Comparison of ENCODE assay signal across 8 cellular contexts in the genomic region with DNA sequence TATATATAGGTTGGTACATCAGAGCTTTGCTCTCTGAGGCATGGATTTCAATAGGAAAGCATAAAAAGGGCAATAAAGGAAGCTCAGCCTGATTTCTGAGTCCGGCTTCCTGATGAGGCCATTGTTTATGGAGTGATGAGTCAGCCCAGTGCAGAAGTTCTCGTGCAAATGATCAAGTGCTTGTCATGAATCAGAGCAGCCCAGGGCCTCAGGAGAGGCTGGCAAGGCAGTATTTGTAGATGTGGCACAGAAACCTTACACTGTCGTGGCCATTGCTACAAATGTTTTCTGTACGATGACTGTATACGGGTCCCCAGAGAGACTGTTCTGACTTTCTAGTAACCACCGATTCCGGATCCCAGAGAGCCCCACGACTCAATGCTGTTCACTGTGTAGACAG.
DNase-seq lines count a peak whose midpoint lies in the region; FAIRE-seq and TF ChIP-seq lines count a peak whose summit lies in the region.

No MANE protein-coding gene starts in this region.

- DNase-seq in COLO829 (ENCODE audit: low spot score) (peak; percentile 98), LoVo (ENCODE audit: low spot score) (peak; percentile 91), amniotic stem cell (lab: John Stamatoyannopoulos, UW) (peak; percentile 97), tibial artery (peak; percentile 83 to 85), NCI-H1105 treated with DMSO at 0.1 percent for 48 hours (lab: John Stamatoyannopoulos, UW) (no peak)
- DNase-seq in activated effector memory CD4-positive, alpha-beta T cell treated with Interleukin-2 at 50 U/mL for 16 hours: no peak
- DNase-seq in activated CD4-positive, alpha-beta T cell treated with anti-CD3 and anti-CD28 coated beads for 4 hours: no peak

- intact Hi-C loops in tibial artery (cut with DNase I; ENCODE audit: low total_unique reads): loop anchor here (5.0 kb wide), 1 partner anchor 91 kb away; no protein-coding TSS in a partner anchor

- no peaks in the 10 kb centered on the region for H3K27me3 ChIP-seq in tibial artery

- TF ChIP-seq CTCF in tibial artery (IDR thresholded peaks at IDR 0.05): no peak

- peak overlapping the region; percentile 69 to 74 for H3K27ac ChIP-seq in tibial artery

- FAIRE-seq in islet of Langerhans (lab: Jason Lieb, UNC): peak; percentile 98

- H3K36me3 ChIP-seq in tibial artery: no peaks in the 10 kb centered on the region

- H3K4me3 ChIP-seq in tibial artery: no peak overlapping the region

- H3K9me3 ChIP-seq in tibial artery: no peaks in the 10 kb centered on the region

- H3K4me1 ChIP-seq in tibial artery: peaks cover 0 to 50% (median 27%) of the 10 kb centered on the region in 4 donors

Comparison
In these comparisons a context has a peak if more than half of its experiments do, and no peak if none do; other contexts are left out.
1. DNase-seq: peak in COLO829 (single experiment), LoVo (single experiment), amniotic stem cell (single experiment) and tibial artery (2 of 2); none in NCI-H1105 treated with DMSO at 0.1 percent for 48 hours (single experiment), activated effector memory CD4-positive, alpha-beta T cell treated with Interleukin-2 at 50 U/mL for 16 hours (single experiment) and activated CD4-positive, alpha-beta T cell treated with anti-CD3 and anti-CD28 coated beads for 4 hours (0 of 2).